In the genomic region with DNA sequence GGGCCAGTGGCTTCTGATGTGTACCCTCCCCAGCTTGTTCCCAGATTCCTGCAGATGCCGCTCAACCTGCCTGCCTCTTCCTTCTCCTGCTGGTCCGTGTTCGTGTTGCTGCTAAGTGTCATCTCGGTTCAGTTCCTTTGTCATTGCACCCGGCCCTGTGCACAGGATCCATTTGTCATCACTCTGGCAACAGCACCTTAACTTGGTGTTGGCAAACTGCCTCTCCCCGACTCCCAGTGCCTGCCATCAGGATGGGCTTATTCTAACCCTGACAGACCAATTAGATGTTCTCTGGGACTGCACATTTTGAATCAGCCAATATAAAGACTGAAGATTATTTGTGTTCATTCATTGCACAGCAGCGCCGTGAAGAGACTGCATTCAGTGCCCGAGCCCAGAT, we compare ENCODE assay signal across 7 cellular contexts.
"Had no signal": no experiment of that assay in that cellular context is flagged by ENCODE, and none has a peak within 500 bp of the region (broad histone marks: within the 10 kb centered on the region; RNA-seq: fewer than 3 reads in every experiment).

No MANE protein-coding gene starts in this region.

- H3K4me3 ChIP-seq: GM23338, HAP-1 had no signal

- DNase-seq: H7, HFFc6 had no signal

- H3K4me2 ChIP-seq: GM23338 had no signal

- ATAC-seq: HCT116, HepG2 had no signal

- H2AFZ ChIP-seq: GM23338 had no signal

- H3K36me3 ChIP-seq: HAP-1 had no signal

- H3K9me3 ChIP-seq: HAP-1 had no signal

- H3K4me1 ChIP-seq: HAP-1 had no signal

- H3K27ac ChIP-seq: HL-60 had no signal
